In the genomic region with DNA sequence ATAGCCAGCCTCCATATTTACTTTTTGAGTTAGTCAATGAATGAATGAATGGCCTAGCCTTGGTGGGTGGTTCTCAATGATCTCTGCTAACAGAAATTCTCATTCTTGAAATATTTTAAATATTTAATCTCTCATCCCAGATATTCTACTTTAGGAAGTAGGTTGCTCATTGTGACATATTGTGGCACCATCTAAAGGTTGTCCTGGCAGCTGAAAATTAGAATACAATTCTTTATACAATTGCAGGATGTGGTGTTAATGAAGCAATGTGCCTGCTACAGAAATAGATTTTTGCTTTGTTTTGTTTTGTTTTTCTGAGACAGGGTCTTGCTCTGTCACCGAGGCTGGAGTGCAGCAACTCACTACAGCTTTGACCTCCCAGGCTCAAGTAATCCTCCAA, we compare ENCODE assay signal across 19 cellular contexts. TPM values are rescaled to one million over a fixed set of nuclear protein-coding genes. Genes with fewer than 3 reads are reported as not detected.
DNase-seq lines count a peak whose midpoint lies in the region; ATAC-seq, FAIRE-seq and TF ChIP-seq lines count a peak whose summit lies in the region.
"Had no signal": no experiment of that assay in that cellular context is flagged by ENCODE, and none has a peak within 500 bp of the region (broad histone marks: within the 10 kb centered on the region; RNA-seq: fewer than 3 reads in every experiment).

No MANE protein-coding gene starts in this region.

- H3K79me2 ChIP-seq in endothelial cell of umbilical vein (ENCODE audit: control insufficient read depth, insufficient read depth, low read length): no peaks in the 10 kb centered on the region

- H3K9me3 ChIP-seq in Panc1 (ENCODE audit: control insufficient read depth, insufficient read depth, low read depth, low read length) (no peaks in the 10 kb centered on the region), endothelial cell of umbilical vein (replicated peaks; ENCODE audit: control insufficient read depth, insufficient read depth, low read length) (no peaks in the 10 kb centered on the region), MG63 (no peaks in the 10 kb centered on the region)
- H3K9me3 ChIP-seq: Caco-2 had no signal

- H3K27ac ChIP-seq in Panc1 (ENCODE audit: low read length): peak overlapping the region; percentile 8; the same call in 1 of the 2 replicates
- H3K27ac ChIP-seq in endothelial cell of umbilical vein (ENCODE audit: insufficient read depth, low read depth, low read length): no peak overlapping the region
- H3K27ac ChIP-seq: C4-2B had no signal

- no peak overlapping the region for H3K9ac ChIP-seq in endothelial cell of umbilical vein (replicated peaks; ENCODE audit: extremely low read depth, insufficient read depth, low read length)

- no peak overlapping the region for H3K4me2 ChIP-seq in endothelial cell of umbilical vein (ENCODE audit: insufficient read depth, low read length)

- CTCF ChIA-PET in Panc1 (lab: Charles Lee): no interaction called here
- CTCF ChIA-PET in endothelial cell of umbilical vein (lab: Charles Lee): no interaction called here

- in situ Hi-C loops in Panc1 (cut with HindIII; ENCODE audit: low pct_unique_long_range_greater_than_20kb, low sequenced_read_pairs): no loop called here

- dilution Hi-C loops in endothelial cell of umbilical vein (cut with MboI; ENCODE audit: extremely low pct_ligation_motif_present, low sequenced_read_pairs): no loop called here

- POLR2A ChIA-PET in Panc1 (lab: Charles Lee) (no interaction called here), endothelial cell of umbilical vein (lab: Charles Lee) (interaction anchor here (0.7 kb wide), 1 partner anchor 103 kb away, joined by 3 read pairs; no protein-coding TSS in a partner anchor)

- H3K27me3 ChIP-seq in Panc1 (ENCODE audit: control insufficient read depth, insufficient read depth, low read length): no peaks in the 10 kb centered on the region
- peaks cover 3 to 8% of the 10 kb centered on the region in 2 experiments for H3K27me3 ChIP-seq in endothelial cell of umbilical vein (ENCODE audit: control insufficient read depth in 2 of 2, insufficient read depth in 2 of 2, low read length in 2 of 2)
- no peaks in the 10 kb centered on the region for H3K27me3 ChIP-seq in MG63

- intact Hi-C loops in Panc1 (cut with micrococcal nuclease; ENCODE audit: unreplicated experiment) (no loop called here), endothelial cell of umbilical vein (cut with micrococcal nuclease) (loop anchor here (1.0 kb wide), 1 partner anchor 133 kb away; no protein-coding TSS in a partner anchor)

- ATAC-seq in Panc1: no peak
- no peak for ATAC-seq in GM19397 (IDR thresholded peaks at IDR 0.05; ENCODE audit: unreplicated experiment)
- no peak for ATAC-seq in GM18861 (IDR thresholded peaks at IDR 0.05; ENCODE audit: unreplicated experiment)
- ATAC-seq: K562 had no signal

- no peak for TF ChIP-seq POLR2A in endothelial cell of umbilical vein (IDR thresholded peaks at IDR 0.05; ENCODE audit: low read depth, low read length)

- H2AFZ ChIP-seq in endothelial cell of umbilical vein (ENCODE audit: low read depth, low read length): no peak overlapping the region

- BruUV-seq in Panc1 (replicated peaks; lab: Mats Ljungman, UMichigan): no TSS peak
- no TSS peak for BruUV-seq in endothelial cell of umbilical vein (replicated peaks; lab: Mats Ljungman, UMichigan)

- no peak overlapping the region for H3K4me3 ChIP-seq in Panc1 (ENCODE audit: low read depth in 2 of 2, low read length in 2 of 2)
- H3K4me3 ChIP-seq in endothelial cell of umbilical vein (replicated peaks in 1 of 3; ENCODE audit: insufficient read depth in 1 of 3, low read depth in 1 of 3, low read length in 3 of 3): no peak overlapping the region
- no peak overlapping the region for H3K4me3 ChIP-seq in MG63
- H3K4me3 ChIP-seq: K562 had no signal

- peak; percentile 18 for DNase-seq in EL
- no peak for DNase-seq in Panc1 (ENCODE audit: low read depth, low spot score)
- DNase-seq in endothelial cell of umbilical vein (ENCODE audit: low read depth, low spot score): peak; percentile 26
- DNase-seq in NCI-H2107 (lab: John Stamatoyannopoulos, UW): no peak
- no peak for DNase-seq in MG63
- DNase-seq: AML-193; Caco-2; CD4-positive, alpha-beta T cell; GDM1; GOT3; H7; IMR-90 had no signal

- FAIRE-seq in endothelial cell of umbilical vein (lab: Jason Lieb, UNC): no peak
- FAIRE-seq: D721Med, GM12892, GM18507, K562 had no signal

- TF ChIP-seq CTCF in Panc1 (IDR thresholded peaks at IDR 0.05): no peak
- TF ChIP-seq CTCF in endothelial cell of umbilical vein (IDR thresholded peaks at IDR 0.05; ENCODE audit: extremely low read depth in 1 of 2, insufficient read depth in 1 of 2, low read depth in 1 of 2, low read length in 2 of 2): no peak

- no peaks in the 10 kb centered on the region for H4K20me1 ChIP-seq in endothelial cell of umbilical vein (replicated peaks; ENCODE audit: control insufficient read depth, extremely low read depth, insufficient read depth, low read length)

- H3K9me1 ChIP-seq in endothelial cell of umbilical vein (replicated peaks; ENCODE audit: control insufficient read depth, extremely low read depth, insufficient read depth, low read length): no peaks in the 10 kb centered on the region

- no peaks in the 10 kb centered on the region for H3K36me3 ChIP-seq in Panc1 (ENCODE audit: control insufficient read depth, insufficient read depth, low read length)
- H3K36me3 ChIP-seq in endothelial cell of umbilical vein (ENCODE audit: control insufficient read depth in 2 of 2, extremely low read depth in 1 of 2, insufficient read depth in 2 of 2, low read length in 2 of 2): no peaks in the 10 kb centered on the region
- no peaks in the 10 kb centered on the region for H3K36me3 ChIP-seq in MG63

- H3K4me1 ChIP-seq in Panc1 (ENCODE audit: control insufficient read depth, insufficient read depth, low read length): peaks cover 15% of the 10 kb centered on the region
- H3K4me1 ChIP-seq in endothelial cell of umbilical vein (ENCODE audit: control insufficient read depth, extremely low read depth, insufficient read depth, low read length): peaks cover 8% of the 10 kb centered on the region
- H3K4me1 ChIP-seq: Caco-2 had no signal

TF ChIP-seq in endothelial cell of umbilical vein, 7 proteins besides CTCF, POLR2A, EP300 and RAD21:
- TF ChIP-seq MYC (IDR thresholded peaks at IDR 0.05; ENCODE audit: low read depth, low read length) (no peak), FOS (IDR thresholded peaks at IDR 0.05; ENCODE audit: borderline replicate concordance, insufficient read depth, low read length) (no peak), JUN (IDR thresholded peaks at IDR 0.05; ENCODE audit: borderline replicate concordance, insufficient read depth, insufficient read length, low read depth) (peak; percentile 54)

RNA-seq across cellular contexts. Expression of a gene that starts 35.8 kb away (rescaled TPM):
- total RNA-seq in Panc1 (2021; ENCODE audit: unreplicated experiment) (1.7 TPM), endothelial cell of umbilical vein (not detected in 2 replicates)
- 2.4 TPM for polyA plus RNA-seq in Panc1 (2012; ENCODE audit: insufficient read length)
- not detected in 2 replicates for polyA plus RNA-seq in endothelial cell of umbilical vein
- polyA plus RNA-seq in endothelial cell of umbilical vein (2011; cell fraction: cytosol; rRNA removed): 0.01 TPM in 1 of 2 replicates, not detected in the other
- 0.12 and 0.18 TPM in 2 replicates for polyA plus RNA-seq in endothelial cell of umbilical vein (2011; cell fraction: nucleus; rRNA removed)
- 0.08 TPM in 1 of 2 replicates, not detected in the other for polyA plus RNA-seq in endothelial cell of umbilical vein (2012)
- polyA minus RNA-seq in endothelial cell of umbilical vein: not detected in 2 replicates
- polyA minus RNA-seq in endothelial cell of umbilical vein (2011; cell fraction: cytosol; rRNA and poly(A)+ RNA removed): not detected
- 0.19 TPM in 1 of 2 replicates, not detected in the other for polyA minus RNA-seq in endothelial cell of umbilical vein (2011; cell fraction: nucleus; rRNA and poly(A)+ RNA removed)
- total RNA-seq in MG63 (2014; rRNA removed; shearing (Covaris generic); ENCODE audit: low replicate concordance): 0.26 and 0.39 TPM in 2 replicates
- total RNA-seq: CD4-positive, alpha-beta T cell had no signal

Comparison
In these comparisons a context has a peak if more than half of its experiments do, and no peak if none do; other contexts are left out.
1. DNase-seq: peak in EL (single experiment) and endothelial cell of umbilical vein (single experiment); none in Panc1 (single experiment), NCI-H2107 (single experiment) and MG63 (single experiment).